1 cellular context compared by ENCODE assay signal in genomic region chr13:95485518-95486144, GRCh38.
TF ChIP-seq lines count a peak whose summit lies in the region.

No MANE protein-coding gene starts in this region.

TF ChIP-seq in liver, 16 proteins besides CTCF, POLR2A, EP300 and RAD21:
- TF ChIP-seq REST (IDR thresholded peaks at IDR 0.05) (no peak), NR2F2 (IDR thresholded peaks at IDR 0.05) (peak; percentile 86)
